In genomic region chr11:106202935-106203620, GRCh38 we compare ENCODE assay signal across 22 cellular contexts.
DNase-seq lines count a peak whose midpoint lies in the region; ATAC-seq, FAIRE-seq and TF ChIP-seq lines count a peak whose summit lies in the region.
"Had no signal": no experiment of that assay in that cellular context is flagged by ENCODE, and none has a peak within 500 bp of the region (broad histone marks: within the 10 kb centered on the region; RNA-seq: fewer than 3 reads in every experiment).

No MANE protein-coding gene starts in this region.

- in situ Hi-C loops in IMR-90 (cut with MboI; ENCODE audit: low sequenced_read_pairs) = no loop called here

- H3K79me1 ChIP-seq in IMR-90 (ENCODE audit: low read depth in 1 of 2, low read length in 2 of 2) = no peaks in the 10 kb centered on the region

- H3K4me3 ChIP-seq in IMR-90 (ENCODE audit: insufficient read depth, low read depth, low read length) (no peak overlapping the region), fibroblast of the aortic adventitia (ENCODE audit: low read depth, low read length) (no peak overlapping the region)
- H3K4me3 ChIP-seq: BLaER1, Peyer's patch had no signal

- no peak for ATAC-seq in IMR-90 (ENCODE audit: low read depth)

- no peaks in the 10 kb centered on the region for H3K27me3 ChIP-seq in IMR-90 (ENCODE audit: control insufficient read depth, insufficient read depth, low read length)
- H3K27me3 ChIP-seq: BLaER1, Peyer's patch had no signal

- no peak overlapping the region for H3K9ac ChIP-seq in IMR-90 (ENCODE audit: low read depth, low read length)
- H3K9ac ChIP-seq: BLaER1 had no signal

- no peak overlapping the region for H2AFZ ChIP-seq in IMR-90 (replicated peaks; ENCODE audit: low read length, poor library complexity)

- H2BK20ac ChIP-seq in IMR-90 (ENCODE audit: low read depth, low read length) = no peak overlapping the region

- peaks cover 14% of the 10 kb centered on the region for H3K4me1 Mint-ChIP-seq in nephron progenitor cell
- H3K4me1 Mint-ChIP-seq: CD4-positive, alpha-beta memory T cell had no signal

- dilution Hi-C loops in IMR-90 (cut with HindIII; ENCODE audit: low sequenced_read_pairs, unreplicated experiment) = no loop called here

- DNase-seq in IMR-90 (peak; percentile 1), NCI-H226 (peak; percentile 48), fibroblast of the aortic adventitia (ENCODE audit: low read depth) (peak; percentile 3), nephron progenitor cell (no peak), GF-D8 (lab: John Stamatoyannopoulos, UW) (no peak), COR-L47 (lab: John Stamatoyannopoulos, UW) (no peak), activated T-cell treated with anti-CD3 and anti-CD28 coated beads for 4 hours (no peak), GM12891 (ENCODE audit: insufficient read length, low spot score) (no peak)
- DNase-seq: ACHN; CD4-positive, alpha-beta memory T cell; GDM1; KG1; NCI-H1092; NCI-H1436; NCI-H187 treated with DMSO at 0.1 percent for 48 hours; NCI-H2107; NCI-H2227 treated with DMSO at 0.1 percent for 48 hours; NCI-H510A treated with DMSO at 0.1 percent for 48 hours; NCI-H748 treated with DMSO at 0.1 percent for 48 hours; Peyer's patch had no signal

- no peak overlapping the region for H4K5ac ChIP-seq in IMR-90 (ENCODE audit: low read depth, low read length)

- no peaks in the 10 kb centered on the region for H3K9me1 ChIP-seq in IMR-90 (ENCODE audit: insufficient read depth, low read length)

- no peak overlapping the region for H4K8ac ChIP-seq in IMR-90 (ENCODE audit: low read depth in 2 of 2, low read length in 2 of 2)

- intact Hi-C loops in IMR-90 (cut with micrococcal nuclease) = no loop called here

- no peak overlapping the region for H4K91ac ChIP-seq in IMR-90 (ENCODE audit: insufficient read depth, low read depth, low read length)

- WGBS in IMR-90 (ENCODE audit: extremely low coverage in 2 of 2, insufficient read length in 1 of 2), 2 experiments = no CpG with 5 or more reads among the region's 1 CpG

- no peak overlapping the region for H3K4ac ChIP-seq in IMR-90 (ENCODE audit: low read depth, low read length)

- no peak overlapping the region for H3K14ac ChIP-seq in IMR-90 (replicated peaks; ENCODE audit: low read depth, low read length)

- no peak for FAIRE-seq in GM12891 (lab: Jason Lieb, UNC)
- FAIRE-seq: H54 had no signal

- H2AK5ac ChIP-seq in IMR-90 (ENCODE audit: low read depth, low read length) = no peak overlapping the region

- CTCF ChIA-PET in IMR-90 (lab: Yijun Ruan, JAX) = no interaction called here

- no peak overlapping the region for H3K27ac ChIP-seq in IMR-90 (ENCODE audit: insufficient read depth, low read length)
- H3K27ac ChIP-seq: BLaER1, Peyer's patch had no signal

- H2BK15ac ChIP-seq in IMR-90 (ENCODE audit: low read depth, low read length) = no peak overlapping the region

- no TSS peak for BruUV-seq in IMR-90 (replicated peaks; lab: Mats Ljungman, UMichigan)

- H3K56ac ChIP-seq in IMR-90 (ENCODE audit: extremely low read depth, insufficient read depth, low read length) = no peak overlapping the region

- H3K4me3 Mint-ChIP-seq in nephron progenitor cell = no peak overlapping the region
- H3K4me3 Mint-ChIP-seq: CD4-positive, alpha-beta memory T cell had no signal

- POLR2A ChIA-PET in IMR-90 (lab: Charles Lee; ENCODE audit: unreplicated experiment) = no interaction called here

- H3K9me3 Mint-ChIP-seq in nephron progenitor cell = no peaks in the 10 kb centered on the region

- H3K18ac ChIP-seq in IMR-90 (ENCODE audit: low read depth, low read length) = no peak overlapping the region

- no peak overlapping the region for H3K23ac ChIP-seq in IMR-90 (ENCODE audit: low read depth, low read length)

- H3K9me3 ChIP-seq in IMR-90 (ENCODE audit: control insufficient read depth, insufficient read depth, low read length) = no peaks in the 10 kb centered on the region
- H3K9me3 ChIP-seq: BLaER1, Peyer's patch had no signal

- no peaks in the 10 kb centered on the region for H4K20me1 ChIP-seq in IMR-90 (ENCODE audit: insufficient read depth, low read length)
- H4K20me1 ChIP-seq: BLaER1 had no signal

- no peak overlapping the region for H2AK9ac ChIP-seq in IMR-90 (replicated peaks; ENCODE audit: low read depth, low read length, poor library complexity)

- H3K27me3 Mint-ChIP-seq in nephron progenitor cell (ENCODE audit: low read depth, poor library complexity) = no peaks in the 10 kb centered on the region
- H3K27me3 Mint-ChIP-seq: CD4-positive, alpha-beta memory T cell had no signal

- no peak for TF ChIP-seq CTCF in IMR-90 (conservative IDR thresholded peaks at IDR 0.05; ENCODE audit: low read depth, low read length)
- no peak for TF ChIP-seq CTCF in fibroblast of the aortic adventitia (IDR thresholded peaks at IDR 0.05; ENCODE audit: insufficient read depth, low read length)
- TF ChIP-seq CTCF in nephron progenitor cell (IDR thresholded peaks at IDR 0.05) = no peak

- no peaks in the 10 kb centered on the region for H3K4me1 ChIP-seq in IMR-90 (ENCODE audit: control insufficient read depth, insufficient read depth, low read length)
- H3K4me1 ChIP-seq: BLaER1, Peyer's patch had no signal

- H3K36me3 Mint-ChIP-seq in nephron progenitor cell (ENCODE audit: low read depth) = no peaks in the 10 kb centered on the region
- H3K36me3 Mint-ChIP-seq: CD4-positive, alpha-beta memory T cell had no signal

- H3K36me3 ChIP-seq in IMR-90 (ENCODE audit: control insufficient read depth, insufficient read depth, low read length) = no peaks in the 10 kb centered on the region
- H3K36me3 ChIP-seq: BLaER1, Peyer's patch had no signal

- no peak overlapping the region for H2BK5ac ChIP-seq in IMR-90 (ENCODE audit: low read depth, low read length, poor library complexity, severe bottlenecking)

- TF ChIP-seq POLR2A in IMR-90 (IDR thresholded peaks at IDR 0.05; ENCODE audit: low read depth, low read length) (no peak), GM12891 (IDR thresholded peaks at IDR 0.05; ENCODE audit: low read depth, low read length) (no peak)

- H3K4me2 ChIP-seq in IMR-90 (ENCODE audit: low read depth, low read length) = no peak overlapping the region
- H3K4me2 ChIP-seq: BLaER1 had no signal

- no peak overlapping the region for H2BK120ac ChIP-seq in IMR-90 (ENCODE audit: low read depth, low read length)

- H3K27ac Mint-ChIP-seq in nephron progenitor cell = peak overlapping the region; percentile 32
- H3K27ac Mint-ChIP-seq: CD4-positive, alpha-beta memory T cell had no signal

- no peak for TF ChIP-seq RAD21 in IMR-90 (IDR thresholded peaks at IDR 0.05; ENCODE audit: low read length)

TF ChIP-seq in IMR-90, 13 proteins besides CTCF, POLR2A, EP300 and RAD21:
- no peak for TF ChIP-seq MAFK (IDR thresholded peaks at IDR 0.05; ENCODE audit: low read depth, low read length)
- no peak for TF ChIP-seq MAZ (IDR thresholded peaks at IDR 0.05; ENCODE audit: borderline replicate concordance, low read depth, low read length)
- TF ChIP-seq, protein P1, sequence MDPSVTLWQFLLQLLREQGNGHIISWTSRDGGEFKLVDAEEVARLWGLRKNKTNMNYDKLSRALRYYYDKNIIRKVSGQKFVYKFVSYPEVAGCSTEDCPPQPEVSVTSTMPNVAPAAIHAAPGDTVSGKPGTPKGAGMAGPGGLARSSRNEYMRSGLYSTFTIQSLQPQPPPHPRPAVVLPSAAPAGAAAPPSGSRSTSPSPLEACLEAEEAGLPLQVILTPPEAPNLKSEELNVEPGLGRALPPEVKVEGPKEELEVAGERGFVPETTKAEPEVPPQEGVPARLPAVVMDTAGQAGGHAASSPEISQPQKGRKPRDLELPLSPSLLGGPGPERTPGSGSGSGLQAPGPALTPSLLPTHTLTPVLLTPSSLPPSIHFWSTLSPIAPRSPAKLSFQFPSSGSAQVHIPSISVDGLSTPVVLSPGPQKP (IDR thresholded peaks at IDR 0.05; ENCODE audit: borderline replicate concordance, low read depth, low read length) = no peak
- no peak for TF ChIP-seq CHD1 (IDR thresholded peaks at IDR 0.05; ENCODE audit: low read depth, low read length)
- TF ChIP-seq MXI1 (IDR thresholded peaks at IDR 0.05; ENCODE audit: borderline replicate concordance, low read depth, low read length) = no peak

TF ChIP-seq in GM12891, 5 proteins besides CTCF, POLR2A, EP300 and RAD21:
- TF ChIP-seq POU2F2 (IDR thresholded peaks at IDR 0.05; ENCODE audit: low read depth, low read length) (no peak), TAF1 (IDR thresholded peaks at IDR 0.05; ENCODE audit: low read depth, low read length) (no peak), SPI1 (IDR thresholded peaks at IDR 0.05; ENCODE audit: low read depth, low read length) (no peak), POLR2AphosphoS5 (IDR thresholded peaks at IDR 0.05; ENCODE audit: low read depth, low read length) (no peak), PAX5 (IDR thresholded peaks at IDR 0.05; ENCODE audit: insufficient read depth, low read length, severe bottlenecking) (no peak)

Comparison
In these comparisons a context has a peak if more than half of its experiments do, and no peak if none do; other contexts are left out.
1. DNase-seq: peak in IMR-90 (single experiment), NCI-H226 (single experiment) and fibroblast of the aortic adventitia (single experiment); none in nephron progenitor cell (single experiment), GF-D8 (single experiment), COR-L47 (single experiment), activated T-cell treated with anti-CD3 and anti-CD28 coated beads for 4 hours (single experiment) and GM12891 (single experiment).